ENCODE assay signal across 38 cellular contexts in genomic region chr5:157640406-157640805, GRCh38. TPM values are rescaled to one million over a fixed set of nuclear protein-coding genes. Genes with fewer than 3 reads are reported as not detected.
"Had no signal": no experiment of that assay in that cellular context is flagged by ENCODE, and none has a peak within 500 bp of the region (broad histone marks: within the 10 kb centered on the region; RNA-seq: fewer than 3 reads in every experiment).

No MANE protein-coding gene starts in this region.

- DNase-seq: activated B cell treated with CpG ODN at 0.5 μM for 24 hours; activated CD4-positive, alpha-beta memory T cell treated with anti-CD3 and anti-CD28 coated beads, Interleukin-2, amount 10 ng/mL, durations not matched to agents 7 days and 5 days; activated CD4-positive, alpha-beta T cell treated with anti-CD3 and anti-CD28 coated beads for 4 hours; activated CD4-positive, alpha-beta T cell treated with anti-CD3 and anti-CD28 coated beads, Interleukin-2, amount 10 ng/mL, durations not matched to agents 24 days and 14 days; activated CD4-positive, alpha-beta T cell treated with anti-CD3 and anti-CD28 coated beads, Interleukin-2, amount 50 U/mL, for 48 hours; activated CD4-positive, CD25-positive, alpha-beta regulatory T cell treated with anti-CD3 and anti-CD28 coated beads, Interleukin-2, amount 50 U/mL, for 72 hours; activated CD8-positive, alpha-beta memory T cell treated with anti-CD3 and anti-CD28 coated beads for 24 hours; activated CD8-positive, alpha-beta memory T cell treated with anti-CD3 and anti-CD28 coated beads, Interleukin-2, amount 10 ng/mL, durations not matched to agents 7 days and 5 days; activated CD8-positive, alpha-beta memory T cell treated with anti-CD3 and anti-CD28 coated beads, Interleukin-2, amount 50 U/mL, for 48 hours; activated CD8-positive, alpha-beta T cell treated with anti-CD3 and anti-CD28 coated beads, Interleukin-2, amount 10 ng/mL, durations not matched to agents 7 days and 5 days; activated effector memory CD4-positive, alpha-beta T cell treated with Interleukin-2 at 50 U/mL for 16 hours; activated gamma-delta T cell; activated naive CD4-positive, alpha-beta T cell treated with anti-CD3 and anti-CD28 coated beads, Interleukin-2, amount 10 ng/mL, durations not matched to agents 7 days and 5 days; activated naive CD4-positive, alpha-beta T cell treated with Interleukin-2 at 50 U/mL for 16 hours; activated naive CD8-positive, alpha-beta T cell treated with anti-CD3 and anti-CD28 coated beads, Interleukin-2, amount 10 ng/mL, durations not matched to agents 7 days and 5 days; activated naive CD8-positive, alpha-beta T cell treated with anti-CD3 and anti-CD28 coated beads, Interleukin-2, amount 50 U/mL, for 24 hours; activated T-cell treated with anti-CD3 and anti-CD28 coated beads, Interleukin-2, amount 50 U/mL, for 24 hours; activated T-cell treated with anti-CD3 and anti-CD28 coated beads, Interleukin-2, amount 50 U/mL, for 48 hours; amygdala; anterior cingulate cortex; caudate nucleus; cerebellar nuclear complex; T-helper 2 cell; T-helper 9 cell had no signal

- H3K4me3 Mint-ChIP-seq: activated B cell treated with CpG ODN at 0.5 μM for 24 hours; activated CD4-positive, alpha-beta memory T cell treated with anti-CD3 and anti-CD28 coated beads, Interleukin-2, amount 10 ng/mL, durations not matched to agents 7 days and 5 days; activated CD4-positive, alpha-beta T cell treated with anti-CD3 and anti-CD28 coated beads, Interleukin-2, amount 10 ng/mL, durations not matched to agents 24 days and 14 days; activated CD8-positive, alpha-beta memory T cell treated with anti-CD3 and anti-CD28 coated beads, Interleukin-2, amount 10 ng/mL, durations not matched to agents 7 days and 5 days; activated CD8-positive, alpha-beta T cell treated with anti-CD3 and anti-CD28 coated beads, Interleukin-2, amount 10 ng/mL, durations not matched to agents 7 days and 5 days; activated naive CD4-positive, alpha-beta T cell treated with anti-CD3 and anti-CD28 coated beads, Interleukin-2, amount 10 ng/mL, durations not matched to agents 7 days and 5 days; activated naive CD4-positive, alpha-beta T cell treated with anti-CD3 and anti-CD28 coated beads, Interleukin-2, amount 50 U/mL, for 24 hours; activated naive CD8-positive, alpha-beta T cell; activated naive CD8-positive, alpha-beta T cell treated with anti-CD3 and anti-CD28 coated beads, Interleukin-2, amount 10 ng/mL, durations not matched to agents 7 days and 5 days; activated naive CD8-positive, alpha-beta T cell treated with anti-CD3 and anti-CD28 coated beads, Interleukin-2, amount 50 U/mL, for 24 hours; activated T-cell treated with anti-CD3 and anti-CD28 coated beads, Interleukin-2, amount 50 U/mL, for 24 hours; brain; central memory CD8-positive, alpha-beta T cell; T-helper 1 cell treated with Interleukin-12 subunit alpha and Interleukin-12 subunit beta and Interleukin-4 antibody, amounts not matched to agents 30 μg/mL and 1 μg/mL, for 36 hours; T-helper 2 cell treated with Interferon-gamma antibody and Interleukin-4, amounts not matched to agents 5 μg/mL and 100 μg/mL, for 36 hours had no signal

- ATAC-seq: activated CD8-positive, alpha-beta memory T cell treated with anti-CD3 and anti-CD28 coated beads, Interleukin-2, amount 10 ng/mL, durations not matched to agents 7 days and 5 days; activated CD8-positive, alpha-beta T cell treated with anti-CD3 and anti-CD28 coated beads, Interleukin-2, amount 10 ng/mL, durations not matched to agents 7 days and 5 days; activated naive CD8-positive, alpha-beta T cell treated with anti-CD3 and anti-CD28 coated beads, Interleukin-2, amount 50 U/mL, for 24 hours had no signal

- H3K4me1 ChIP-seq: ascending aorta had no signal

- H3K27me3 Mint-ChIP-seq: activated B cell treated with CpG ODN at 0.5 μM for 24 hours; activated CD4-positive, alpha-beta memory T cell treated with anti-CD3 and anti-CD28 coated beads, Interleukin-2, amount 10 ng/mL, durations not matched to agents 7 days and 5 days; activated CD8-positive, alpha-beta memory T cell treated with anti-CD3 and anti-CD28 coated beads, Interleukin-2, amount 10 ng/mL, durations not matched to agents 7 days and 5 days; activated naive CD4-positive, alpha-beta T cell treated with anti-CD3 and anti-CD28 coated beads, Interleukin-2, amount 50 U/mL, for 24 hours; activated naive CD8-positive, alpha-beta T cell; activated T-cell treated with anti-CD3 and anti-CD28 coated beads, Interleukin-2, amount 50 U/mL, for 24 hours; brain; central memory CD8-positive, alpha-beta T cell had no signal

- H3K4me1 Mint-ChIP-seq: activated CD4-positive, alpha-beta memory T cell treated with anti-CD3 and anti-CD28 coated beads, Interleukin-2, amount 10 ng/mL, durations not matched to agents 7 days and 5 days; activated CD4-positive, alpha-beta T cell treated with anti-CD3 and anti-CD28 coated beads, Interleukin-2, amount 10 ng/mL, durations not matched to agents 24 days and 14 days; activated CD8-positive, alpha-beta memory T cell treated with anti-CD3 and anti-CD28 coated beads, Interleukin-2, amount 10 ng/mL, durations not matched to agents 7 days and 5 days; activated naive CD4-positive, alpha-beta T cell treated with anti-CD3 and anti-CD28 coated beads, Interleukin-2, amount 10 ng/mL, durations not matched to agents 7 days and 5 days; activated naive CD4-positive, alpha-beta T cell treated with anti-CD3 and anti-CD28 coated beads, Interleukin-2, amount 50 U/mL, for 24 hours; activated naive CD8-positive, alpha-beta T cell treated with anti-CD3 and anti-CD28 coated beads, Interleukin-2, amount 10 ng/mL, durations not matched to agents 7 days and 5 days; activated naive CD8-positive, alpha-beta T cell treated with anti-CD3 and anti-CD28 coated beads, Interleukin-2, amount 50 U/mL, for 24 hours; brain; central memory CD8-positive, alpha-beta T cell had no signal

- FAIRE-seq: bronchial epithelial cell, TTC549 had no signal

- H3K9me3 Mint-ChIP-seq: activated B cell treated with CpG ODN at 0.5 μM for 24 hours; activated CD4-positive, alpha-beta memory T cell treated with anti-CD3 and anti-CD28 coated beads, Interleukin-2, amount 10 ng/mL, durations not matched to agents 7 days and 5 days; activated CD4-positive, alpha-beta T cell treated with anti-CD3 and anti-CD28 coated beads, Interleukin-2, amount 10 ng/mL, durations not matched to agents 24 days and 14 days; activated naive CD4-positive, alpha-beta T cell treated with anti-CD3 and anti-CD28 coated beads, Interleukin-2, amount 10 ng/mL, durations not matched to agents 7 days and 5 days; activated naive CD4-positive, alpha-beta T cell treated with anti-CD3 and anti-CD28 coated beads, Interleukin-2, amount 50 U/mL, for 24 hours; activated naive CD8-positive, alpha-beta T cell treated with anti-CD3 and anti-CD28 coated beads, Interleukin-2, amount 10 ng/mL, durations not matched to agents 7 days and 5 days; activated naive CD8-positive, alpha-beta T cell treated with anti-CD3 and anti-CD28 coated beads, Interleukin-2, amount 50 U/mL, for 24 hours; activated T-cell treated with anti-CD3 and anti-CD28 coated beads, Interleukin-2, amount 50 U/mL, for 24 hours; activated T-helper 2 cell treated with anti-CD3 and anti-CD28 coated beads, Interferon-gamma antibody, Interleukin-2, Interleukin-4, amounts not matched to agents 10 μg/mL and 5 μg/mL and 100 μg/mL, durations not matched to agents 14 hours and 24 hours and 36 hours; central memory CD8-positive, alpha-beta T cell; T-helper 1 cell treated with Interleukin-12 subunit alpha and Interleukin-12 subunit beta and Interleukin-4 antibody, amounts not matched to agents 30 μg/mL and 1 μg/mL, for 36 hours; T-helper 2 cell treated with Interferon-gamma antibody and Interleukin-4, amounts not matched to agents 5 μg/mL and 100 μg/mL, for 36 hours had no signal

- H3K36me3 Mint-ChIP-seq: activated CD8-positive, alpha-beta memory T cell treated with anti-CD3 and anti-CD28 coated beads, Interleukin-2, amount 10 ng/mL, durations not matched to agents 7 days and 5 days; activated naive CD4-positive, alpha-beta T cell treated with anti-CD3 and anti-CD28 coated beads, Interleukin-2, amount 10 ng/mL, durations not matched to agents 7 days and 5 days; activated naive CD4-positive, alpha-beta T cell treated with anti-CD3 and anti-CD28 coated beads, Interleukin-2, amount 50 U/mL, for 24 hours; activated naive CD8-positive, alpha-beta T cell; brain had no signal

- H3K27ac ChIP-seq: ascending aorta, cardiac muscle cell, VCaP had no signal

- H3K4me3 ChIP-seq: ascending aorta, cardiac muscle cell had no signal

- H3K27me3 ChIP-seq: ascending aorta, cardiac muscle cell had no signal

- H3K27ac Mint-ChIP-seq: activated B cell treated with CpG ODN at 0.5 μM for 24 hours; activated CD4-positive, alpha-beta memory T cell treated with anti-CD3 and anti-CD28 coated beads, Interleukin-2, amount 10 ng/mL, durations not matched to agents 7 days and 5 days; activated CD4-positive, alpha-beta T cell treated with anti-CD3 and anti-CD28 coated beads, Interleukin-2, amount 10 ng/mL, durations not matched to agents 24 days and 14 days; activated CD8-positive, alpha-beta memory T cell treated with anti-CD3 and anti-CD28 coated beads, Interleukin-2, amount 10 ng/mL, durations not matched to agents 7 days and 5 days; activated CD8-positive, alpha-beta T cell treated with anti-CD3 and anti-CD28 coated beads, Interleukin-2, amount 10 ng/mL, durations not matched to agents 7 days and 5 days; activated naive CD4-positive, alpha-beta T cell treated with anti-CD3 and anti-CD28 coated beads, Interleukin-2, amount 50 U/mL, for 24 hours; activated naive CD8-positive, alpha-beta T cell; activated naive CD8-positive, alpha-beta T cell treated with anti-CD3 and anti-CD28 coated beads, Interleukin-2, amount 10 ng/mL, durations not matched to agents 7 days and 5 days; activated naive CD8-positive, alpha-beta T cell treated with anti-CD3 and anti-CD28 coated beads, Interleukin-2, amount 50 U/mL, for 24 hours; activated T-cell treated with anti-CD3 and anti-CD28 coated beads, Interleukin-2, amount 50 U/mL, for 24 hours; activated T-helper 2 cell treated with anti-CD3 and anti-CD28 coated beads, Interferon-gamma antibody, Interleukin-2, Interleukin-4, amounts not matched to agents 10 μg/mL and 5 μg/mL and 100 μg/mL, durations not matched to agents 14 hours and 24 hours and 36 hours; brain; T-helper 1 cell treated with Interleukin-12 subunit alpha and Interleukin-12 subunit beta and Interleukin-4 antibody, amounts not matched to agents 30 μg/mL and 1 μg/mL, for 36 hours; T-helper 2 cell treated with Interferon-gamma antibody and Interleukin-4, amounts not matched to agents 5 μg/mL and 100 μg/mL, for 36 hours had no signal

- H3K9me3 ChIP-seq: ascending aorta had no signal

- H3K36me3 ChIP-seq: ascending aorta, cardiac muscle cell had no signal

RNA-seq across cellular contexts. Expression of gene SOX30, which starts 11.8 kb away (rescaled TPM):
- total RNA-seq: activated CD4-positive, alpha-beta T cell treated with anti-CD3 and anti-CD28 coated beads, Interleukin-2, amount 10 ng/mL, durations not matched to agents 24 days and 14 days; ascending aorta; bronchial epithelial cell; cardiac muscle cell; chondrocyte had no signal
- polyA plus RNA-seq: cardiac muscle cell had no signal

RNA-seq across cellular contexts. Expression of gene C5orf52, which starts 30.9 kb away (rescaled TPM):
- total RNA-seq: activated B cell treated with CpG ODN at 0.5 μM for 24 hours; activated CD4-positive, alpha-beta memory T cell treated with anti-CD3 and anti-CD28 coated beads, Interleukin-2, amount 10 ng/mL, durations not matched to agents 7 days and 5 days; activated CD8-positive, alpha-beta memory T cell treated with anti-CD3 and anti-CD28 coated beads, Interleukin-2, amount 10 ng/mL, durations not matched to agents 7 days and 5 days; activated CD8-positive, alpha-beta T cell treated with anti-CD3 and anti-CD28 coated beads, Interleukin-2, amount 10 ng/mL, durations not matched to agents 7 days and 5 days; activated naive CD8-positive, alpha-beta T cell treated with anti-CD3 and anti-CD28 coated beads, Interleukin-2, amount 10 ng/mL, durations not matched to agents 7 days and 5 days; activated T-helper 2 cell treated with anti-CD3 and anti-CD28 coated beads, Interferon-gamma antibody, Interleukin-2, Interleukin-4, amounts not matched to agents 10 μg/mL and 5 μg/mL and 100 μg/mL, durations not matched to agents 14 hours and 24 hours and 36 hours; ascending aorta; bronchial epithelial cell; cardiac muscle cell; chondrocyte had no signal
- polyA plus RNA-seq: adipose tissue, cardiac muscle cell had no signal
